In the genomic region with DNA sequence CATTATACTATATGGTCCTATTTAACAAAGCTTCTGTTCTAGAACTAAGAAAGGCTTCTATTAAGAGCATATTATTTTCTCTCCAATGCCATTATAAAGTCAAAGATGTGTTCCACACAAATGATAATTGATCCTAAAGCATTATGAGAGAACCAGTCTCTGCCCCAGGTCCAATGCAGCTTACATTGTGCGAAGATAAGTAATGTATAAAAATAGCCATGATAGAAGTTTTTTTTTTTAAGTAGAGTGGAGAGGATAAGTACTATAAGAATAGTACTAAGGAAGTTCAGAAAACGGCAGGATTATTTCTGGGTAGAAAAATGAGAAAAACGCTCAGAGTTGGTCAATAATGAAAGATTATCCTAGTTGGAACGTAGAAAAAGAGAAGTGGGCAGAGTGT, we compare ENCODE assay signal across 29 cellular contexts.
"Had no signal": no experiment of that assay in that cellular context is flagged by ENCODE, and none has a peak within 500 bp of the region (broad histone marks: within the 10 kb centered on the region; RNA-seq: fewer than 3 reads in every experiment).

No MANE protein-coding gene starts in this region.

- H3K4me1 Mint-ChIP-seq: immature natural killer cell had no signal

- H3K27me3 ChIP-seq: breast epithelium, gastroesophageal sphincter, neutrophil, sigmoid colon had no signal

- H3K9me3 Mint-ChIP-seq: activated T-cell treated with anti-CD3 and anti-CD28 coated beads, Interleukin-2, amount 50 U/mL, for 72 hours; effector memory CD8-positive, alpha-beta T cell; immature natural killer cell; natural killer cell treated with Interleukin-12 subunit alpha and Interleukin-12 subunit beta and Interleukin-15 and Interleukin-18, amount 100 ng/mL, for 72 hours; stimulated activated effector memory CD8-positive, alpha-beta T cell treated with anti-CD3 and anti-CD28 coated beads, Interleukin-12 subunit alpha, Interleukin-12 subunit beta, amount 100 ng/mL, for 72 hours; stimulated activated naive CD8-positive, alpha-beta T cell treated with anti-CD3 and anti-CD28 coated beads, Interleukin-15, Interleukin-2, amounts not matched to agents 100 ng/mL and 50 ng/mL, for 24 hours; T-cell; T-helper 2 cell treated with Interferon-gamma antibody and Interleukin-4, amounts not matched to agents 5 μg/mL and 100 μg/mL, for 36 hours had no signal

- H3K36me3 ChIP-seq: breast epithelium, gastroesophageal sphincter, neutrophil, sigmoid colon, thoracic aorta had no signal

- H3K9me3 ChIP-seq: breast epithelium, gastroesophageal sphincter, mucosa of descending colon, neutrophil, sigmoid colon, thoracic aorta had no signal

- DNase-seq: activated CD4-positive, alpha-beta T cell treated with anti-CD3 and anti-CD28 coated beads for 36 hours; activated CD4-positive, alpha-beta T cell treated with anti-CD3 and anti-CD28 coated beads, Interleukin-2, amount 50 U/mL, for 4 hours; activated CD4-positive, CD25-positive, alpha-beta regulatory T cell; activated naive CD4-positive, alpha-beta T cell; activated T-cell treated with anti-CD3 and anti-CD28 coated beads for 4 hours; activated T-cell treated with anti-CD3 and anti-CD28 coated beads, Interleukin-2, amount 50 U/mL, for 72 hours; cortex of kidney; effector memory CD8-positive, alpha-beta T cell; erythroblast; hippocampal formation; immature natural killer cell; kidney; mesendoderm; mucosa of descending colon; sigmoid colon; small intestine; stimulated activated CD4-positive, alpha-beta T cell treated with anti-CD3 and anti-CD28 coated beads, Interleukin-4, amount 100 ng/mL, for 24 hours; T-cell; trophoblast cell had no signal

- H3K36me3 Mint-ChIP-seq: immature natural killer cell; natural killer cell treated with Interleukin-12 subunit alpha and Interleukin-12 subunit beta and Interleukin-15 and Interleukin-18, amount 100 ng/mL, for 72 hours had no signal

- H3K4me3 ChIP-seq: breast epithelium, gastroesophageal sphincter, lung, mucosa of descending colon, sigmoid colon, thoracic aorta had no signal

- H3K27me3 Mint-ChIP-seq: activated CD4-positive, alpha-beta T cell treated with anti-CD3 and anti-CD28 coated beads for 36 hours; effector memory CD8-positive, alpha-beta T cell; natural killer cell treated with Interleukin-12 subunit alpha and Interleukin-12 subunit beta and Interleukin-15 and Interleukin-18, amount 100 ng/mL, for 72 hours; stimulated activated naive CD8-positive, alpha-beta T cell treated with anti-CD3 and anti-CD28 coated beads, Interleukin-15, Interleukin-2, amounts not matched to agents 100 ng/mL and 50 ng/mL, for 24 hours; T-cell had no signal

- H3K4me1 ChIP-seq: breast epithelium had no signal

- H3K4me3 Mint-ChIP-seq: activated CD4-positive, alpha-beta T cell treated with anti-CD3 and anti-CD28 coated beads for 36 hours; activated T-cell treated with anti-CD3 and anti-CD28 coated beads, Interleukin-2, amount 50 U/mL, for 72 hours; effector memory CD8-positive, alpha-beta T cell; immature natural killer cell; natural killer cell treated with Interleukin-12 subunit alpha and Interleukin-12 subunit beta and Interleukin-15 and Interleukin-18, amount 100 ng/mL, for 72 hours; stimulated activated effector memory CD8-positive, alpha-beta T cell treated with anti-CD3 and anti-CD28 coated beads, Interleukin-12 subunit alpha, Interleukin-12 subunit beta, amount 100 ng/mL, for 72 hours; stimulated activated naive CD8-positive, alpha-beta T cell treated with anti-CD3 and anti-CD28 coated beads, Interleukin-15, Interleukin-2, amounts not matched to agents 100 ng/mL and 50 ng/mL, for 24 hours; T-cell; T-helper 2 cell treated with Interferon-gamma antibody and Interleukin-4, amounts not matched to agents 5 μg/mL and 100 μg/mL, for 36 hours had no signal

- H3K27ac ChIP-seq: breast epithelium, gastroesophageal sphincter, neutrophil, sigmoid colon, thoracic aorta had no signal

- ATAC-seq: activated CD4-positive, alpha-beta T cell treated with anti-CD3 and anti-CD28 coated beads for 36 hours; activated naive CD4-positive, alpha-beta T cell treated with anti-CD3 and anti-CD28 coated beads, Interleukin-2, amount 50 U/mL, for 72 hours; activated T-cell treated with anti-CD3 and anti-CD28 coated beads, Interleukin-2, amount 50 U/mL, for 72 hours; effector memory CD8-positive, alpha-beta T cell; gastroesophageal sphincter; mucosa of descending colon; natural killer cell treated with Interleukin-12 subunit alpha and Interleukin-12 subunit beta and Interleukin-15 and Interleukin-18, amount 100 ng/mL, for 72 hours; stimulated activated effector memory CD8-positive, alpha-beta T cell treated with anti-CD3 and anti-CD28 coated beads, Interleukin-12 subunit alpha, Interleukin-12 subunit beta, amount 100 ng/mL, for 72 hours; T-cell had no signal

- H3K27ac Mint-ChIP-seq: activated CD4-positive, alpha-beta T cell treated with anti-CD3 and anti-CD28 coated beads for 36 hours; activated T-cell treated with anti-CD3 and anti-CD28 coated beads, Interleukin-2, amount 50 U/mL, for 72 hours; immature natural killer cell; natural killer cell treated with Interleukin-12 subunit alpha and Interleukin-12 subunit beta and Interleukin-15 and Interleukin-18, amount 100 ng/mL, for 72 hours; stimulated activated effector memory CD8-positive, alpha-beta T cell treated with anti-CD3 and anti-CD28 coated beads, Interleukin-12 subunit alpha, Interleukin-12 subunit beta, amount 100 ng/mL, for 72 hours; stimulated activated naive CD8-positive, alpha-beta T cell treated with anti-CD3 and anti-CD28 coated beads, Interleukin-15, Interleukin-2, amounts not matched to agents 100 ng/mL and 50 ng/mL, for 24 hours; T-cell; T-helper 2 cell treated with Interferon-gamma antibody and Interleukin-4, amounts not matched to agents 5 μg/mL and 100 μg/mL, for 36 hours had no signal
